In genomic region chr2:9423100-9423921, GRCh38 we compare ENCODE assay signal across 8 cellular contexts. TPM values are rescaled to one million over a fixed set of nuclear protein-coding genes. Genes with fewer than 3 reads are reported as not detected.
DNase-seq lines count a peak whose midpoint lies in the region; ATAC-seq and TF ChIP-seq lines count a peak whose summit lies in the region.

CPSF3 (plus strand) TSS chr2:9423654; CDS start chr2:9423774, 120 bp downstream.
ITGB1BP1 (minus strand) TSS chr2:9423528; CDS start chr2:9418697, 4,831 bp downstream.

- peaks cover 20% of the 10 kb centered on the region for H3K36me3 Mint-ChIP-seq in activated CD4-positive, alpha-beta T cell treated with anti-CD3 and anti-CD28 coated beads, Interleukin-2, amount 10 ng/mL, durations not matched to agents 24 days and 14 days (ENCODE audit: low read depth)

- no peaks in the 10 kb centered on the region for H3K27me3 Mint-ChIP-seq in activated CD4-positive, alpha-beta T cell treated with anti-CD3 and anti-CD28 coated beads, Interleukin-2, amount 10 ng/mL, durations not matched to agents 24 days and 14 days

- peak within 1 kb of the TSS; percentile 92 to 98 for H3K27ac ChIP-seq in coronary artery

- CTCF ChIA-PET in BJ (lab: Yijun Ruan, JAX), result interaction anchor here (1.0 to 2.4 kb wide), 6 partner anchors 11 to 280 kb away, joined by 3 to 8 read pairs (median 3); no protein-coding TSS in a partner anchor

- DNase-seq in BJ (ENCODE audit: low read depth), result peak; percentile 70
- DNase-seq in NCI-H526 treated with DMSO at 0.1 percent for 48 hours (lab: John Stamatoyannopoulos, UW), result peak; percentile 96
- peak; percentile 99 for DNase-seq in activated CD4-positive, alpha-beta T cell treated with anti-CD3 and anti-CD28 coated beads, Interleukin-2, amount 10 ng/mL, durations not matched to agents 24 days and 14 days
- peak; percentile 98 for DNase-seq in coronary artery (ENCODE audit: low spot score)
- peak; percentile 97 to 98 for DNase-seq in left colon
- peak; percentile 98 for DNase-seq in stimulated activated CD4-positive, alpha-beta T cell treated with anti-CD3 and anti-CD28 coated beads, Interleukin-1b, Interleukin-23, amount 100 ng/mL, for 48 hours

- ATAC-seq in GM19324 (IDR thresholded peaks at IDR 0.05; ENCODE audit: low FRiP score, unreplicated experiment) (peak; percentile 90), HG03469 (IDR thresholded peaks at IDR 0.05; ENCODE audit: unreplicated experiment) (peak; percentile 51), left colon (peak; percentile 92)

- peak within 1 kb of the TSS; percentile 69 for H3K4me3 ChIP-seq in BJ (ENCODE audit: low read depth, low read length)
- H3K4me3 ChIP-seq in coronary artery, result peak within 1 kb of the TSS; percentile 97

- intact Hi-C loops in activated CD4-positive, alpha-beta T cell treated with anti-CD3 and anti-CD28 coated beads, Interleukin-2, amount 10 ng/mL, durations not matched to agents 24 days and 14 days (cut with micrococcal nuclease), result loop anchor here (1.0 to 5.0 kb wide), 9 partner anchors 49 to 1389 kb away; partner anchors contain the start of genes ODC1, PDIA6, RRM2 and TAF1B
- intact Hi-C loops in left colon (cut with DNase I, micrococcal nuclease), result no loop called here

- H3K27me3 ChIP-seq in BJ (ENCODE audit: control insufficient read depth, insufficient read depth, low read length), result no peaks in the 10 kb centered on the region

- no peak within 1 kb of the TSS for H3K4me3 Mint-ChIP-seq in activated CD4-positive, alpha-beta T cell treated with anti-CD3 and anti-CD28 coated beads, Interleukin-2, amount 10 ng/mL, durations not matched to agents 24 days and 14 days

- H3K36me3 ChIP-seq in BJ (ENCODE audit: control insufficient read depth, insufficient read depth, low read length), result no peaks in the 10 kb centered on the region

- peak within 1 kb of the TSS; percentile 94 for H3K27ac Mint-ChIP-seq in activated CD4-positive, alpha-beta T cell treated with anti-CD3 and anti-CD28 coated beads, Interleukin-2, amount 10 ng/mL, durations not matched to agents 24 days and 14 days

- H3K9me3 Mint-ChIP-seq in activated CD4-positive, alpha-beta T cell treated with anti-CD3 and anti-CD28 coated beads, Interleukin-2, amount 10 ng/mL, durations not matched to agents 24 days and 14 days, result no peaks in the 10 kb centered on the region

- TF ChIP-seq CTCF in BJ (IDR thresholded peaks at IDR 0.05; ENCODE audit: insufficient read depth, low read depth, low read length), result no peak
- no peak for TF ChIP-seq CTCF in coronary artery (IDR thresholded peaks at IDR 0.05)

- POLR2A ChIA-PET in BJ (lab: Charles Lee), result interaction anchor here (0.6 kb wide), 1 partner anchor 171 kb away, joined by 4 read pairs; no protein-coding TSS in a partner anchor

- peaks cover 34% of the 10 kb centered on the region for H3K4me1 Mint-ChIP-seq in activated CD4-positive, alpha-beta T cell treated with anti-CD3 and anti-CD28 coated beads, Interleukin-2, amount 10 ng/mL, durations not matched to agents 24 days and 14 days

RNA-seq across cellular contexts. Expression of gene CPSF3, which starts in this region (rescaled TPM):
- 12.5 and 31.5 TPM in 2 replicates for polyA plus RNA-seq in BJ (2011; rRNA removed)
- polyA minus RNA-seq in BJ (2011; rRNA and poly(A)+ RNA removed), result 22.7 and 23.4 TPM in 2 replicates
- total RNA-seq in activated CD4-positive, alpha-beta T cell treated with anti-CD3 and anti-CD28 coated beads, Interleukin-2, amount 10 ng/mL, durations not matched to agents 24 days and 14 days, result 81.4 TPM in 2 replicates
- 10 to 100 TPM; 17.7 to 20.0 TPM for total RNA-seq in left colon

RNA-seq across cellular contexts. Expression of gene ITGB1BP1, which starts in this region (rescaled TPM):
- 50.7 and 88.9 TPM in 2 replicates for polyA plus RNA-seq in BJ (2011; rRNA removed)
- 13.0 and 13.6 TPM in 2 replicates for polyA minus RNA-seq in BJ (2011; rRNA and poly(A)+ RNA removed)
- 121 and 131 TPM in 2 replicates for total RNA-seq in activated CD4-positive, alpha-beta T cell treated with anti-CD3 and anti-CD28 coated beads, Interleukin-2, amount 10 ng/mL, durations not matched to agents 24 days and 14 days
- total RNA-seq in left colon, result 10 to 100 TPM; 43.1 to 51.3 TPM

Comparison
In these comparisons a context has a peak if more than half of its experiments do, and no peak if none do; other contexts are left out.
1. Peak in every context shown above with its lines: DNase-seq, ATAC-seq, H3K4me3 ChIP-seq and H3K27ac ChIP-seq.